Comparison of ENCODE assay signal across 20 cellular contexts in the genomic region with DNA sequence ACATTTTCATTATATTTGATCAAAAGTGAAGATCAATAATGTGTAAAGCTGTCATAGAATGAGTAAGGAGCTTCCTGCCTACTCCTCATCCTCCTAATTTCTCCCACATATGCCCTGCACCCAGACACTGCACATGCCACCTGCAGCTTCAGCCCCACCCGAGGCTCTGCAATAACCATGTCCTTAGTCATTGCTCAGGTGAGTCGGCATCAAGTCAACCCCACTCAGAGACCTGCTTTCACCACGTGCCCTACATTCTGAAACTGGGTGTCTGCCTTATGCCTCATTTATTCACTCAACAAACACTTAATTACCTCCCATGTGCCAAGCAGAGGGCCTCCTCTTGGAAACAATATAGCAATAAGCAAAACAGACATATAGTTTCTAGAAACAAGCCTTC. TPM values are rescaled to one million over a fixed set of nuclear protein-coding genes. Genes with fewer than 3 reads are reported as not detected.
DNase-seq lines count a peak whose midpoint lies in the region; ATAC-seq and TF ChIP-seq lines count a peak whose summit lies in the region.
"Had no signal": no experiment of that assay in that cellular context is flagged by ENCODE, and none has a peak within 500 bp of the region (broad histone marks: within the 10 kb centered on the region; RNA-seq: fewer than 3 reads in every experiment).

No MANE protein-coding gene starts in this region.

- H3K27ac Mint-ChIP-seq in MCF 10A (ENCODE audit: low read depth, unreplicated experiment): peak overlapping the region; percentile 11
- H3K27ac Mint-ChIP-seq in stimulated activated naive CD8-positive, alpha-beta T cell treated with anti-CD3 and anti-CD28 coated beads, Interleukin-15, amount 100 ng/mL, for 72 hours: no peak overlapping the region
- H3K27ac Mint-ChIP-seq: memory B cell, T-cell had no signal

- no peak for TF ChIP-seq POLR2A in breast epithelium (IDR thresholded peaks at IDR 0.05)
- no peak for TF ChIP-seq POLR2A in erythroblast (IDR thresholded peaks at IDR 0.05; ENCODE audit: low read length)

- no peaks in the 10 kb centered on the region for H3K36me3 ChIP-seq in breast epithelium
- no peaks in the 10 kb centered on the region for H3K36me3 ChIP-seq in RWPE2 (ENCODE audit: low read depth)
- H3K36me3 ChIP-seq: gastroesophageal sphincter, ovary, tibial artery had no signal

- CTCF ChIA-PET in MCF 10A (lab: Yijun Ruan, JAX): interaction anchor here (0.7 kb wide), 1 partner anchor 75 kb away, joined by 4 read pairs; no protein-coding TSS in a partner anchor

- H3K36me3 Mint-ChIP-seq in MCF 10A (ENCODE audit: insufficient read depth, unreplicated experiment): no peaks in the 10 kb centered on the region

- intact Hi-C loops in MCF 10A (cut with micrococcal nuclease) (no loop called here), breast epithelium (cut with DNase I; ENCODE audit: low total_unique reads) (no loop called here)

- POLR2A ChIA-PET in MCF 10A (lab: Yijun Ruan, JAX): interaction anchor here (0.8 to 1.3 kb wide), 5 partner anchors 15 to 139 kb away, joined by 3 to 7 read pairs (median 4); partner anchors contain the start of gene TNFAIP3

- TF ChIP-seq CTCF in MCF 10A (IDR thresholded peaks at IDR 0.05; ENCODE audit: unreplicated experiment) (no peak), breast epithelium (IDR thresholded peaks at IDR 0.05) (no peak), RWPE2 (IDR thresholded peaks at IDR 0.05; ENCODE audit: poor library complexity, severe bottlenecking) (no peak)

- H3K27me3 ChIP-seq in breast epithelium (no peaks in the 10 kb centered on the region), RWPE2 (ENCODE audit: insufficient read depth, poor library complexity, severe bottlenecking) (no peaks in the 10 kb centered on the region)
- H3K27me3 ChIP-seq: gastroesophageal sphincter, ovary, tibial artery had no signal

- no peaks in the 10 kb centered on the region for H3K4me1 ChIP-seq in breast epithelium
- peaks cover 36% of the 10 kb centered on the region for H3K4me1 ChIP-seq in RWPE2 (ENCODE audit: insufficient read depth, poor library complexity, severe bottlenecking)

- peak; percentile 76 for ATAC-seq in RWPE2 (ENCODE audit: low read depth)
- peak; percentile 64 for ATAC-seq in stimulated activated naive CD8-positive, alpha-beta T cell treated with anti-CD3 and anti-CD28 coated beads, Interleukin-15, amount 100 ng/mL, for 72 hours
- no peak for ATAC-seq in HG03469 (IDR thresholded peaks at IDR 0.05; ENCODE audit: unreplicated experiment)
- ATAC-seq: gastroesophageal sphincter; GM12878; naive thymus-derived CD4-positive, alpha-beta T cell; right cardiac atrium; stimulated activated naive B cell treated with anti-CD40 and anti-IgM and Interleukin-4, amounts not matched to agents 10 μg/mL and 1 μg/mL and 100 μg/mL, for 72 hours; T-cell had no signal

- H3K27me3 Mint-ChIP-seq in MCF 10A (ENCODE audit: insufficient read depth, unreplicated experiment): no peaks in the 10 kb centered on the region
- H3K27me3 Mint-ChIP-seq in stimulated activated naive CD8-positive, alpha-beta T cell treated with anti-CD3 and anti-CD28 coated beads, Interleukin-15, amount 100 ng/mL, for 72 hours: no peaks in the 10 kb centered on the region
- H3K27me3 Mint-ChIP-seq: CD4-positive, alpha-beta memory T cell; central memory CD8-positive, alpha-beta T cell; memory B cell; naive thymus-derived CD4-positive, alpha-beta T cell; stimulated activated naive B cell treated with anti-CD40 and anti-IgM and Interleukin-4, amounts not matched to agents 10 μg/mL and 1 μg/mL and 100 μg/mL, for 72 hours; T-cell had no signal

- H3K9me3 Mint-ChIP-seq in MCF 10A (ENCODE audit: unreplicated experiment): no peaks in the 10 kb centered on the region
- peaks cover 0 to 14% of the 10 kb centered on the region in 2 donors for H3K9me3 Mint-ChIP-seq in stimulated activated naive CD8-positive, alpha-beta T cell treated with anti-CD3 and anti-CD28 coated beads, Interleukin-15, amount 100 ng/mL, for 72 hours
- H3K9me3 Mint-ChIP-seq: central memory CD8-positive, alpha-beta T cell; memory B cell had no signal

- H3K4me3 Mint-ChIP-seq in MCF 10A (ENCODE audit: unreplicated experiment): no peak overlapping the region
- H3K4me3 Mint-ChIP-seq in stimulated activated naive CD8-positive, alpha-beta T cell treated with anti-CD3 and anti-CD28 coated beads, Interleukin-15, amount 100 ng/mL, for 72 hours: no peak overlapping the region
- H3K4me3 Mint-ChIP-seq: CD4-positive, alpha-beta memory T cell; central memory CD8-positive, alpha-beta T cell; memory B cell; naive thymus-derived CD4-positive, alpha-beta T cell; stimulated activated naive B cell treated with anti-CD40 and anti-IgM and Interleukin-4, amounts not matched to agents 10 μg/mL and 1 μg/mL and 100 μg/mL, for 72 hours; T-cell had no signal

- no peaks in the 10 kb centered on the region for H3K9me3 ChIP-seq in breast epithelium
- H3K9me3 ChIP-seq in RWPE2 (ENCODE audit: severe bottlenecking): no peaks in the 10 kb centered on the region
- H3K9me3 ChIP-seq: gastroesophageal sphincter, ovary, tibial artery had no signal

- no peak overlapping the region for H3K27ac ChIP-seq in breast epithelium
- H3K27ac ChIP-seq in RWPE2 (ENCODE audit: poor library complexity, severe bottlenecking): peak overlapping the region; percentile 61
- H3K27ac ChIP-seq: ovary, tibial artery had no signal

- DNase-seq in MCF 10A (ENCODE audit: unreplicated experiment): peak; percentile 27
- DNase-seq in breast epithelium (ENCODE audit: low spot score in 2 of 2): no peak
- DNase-seq in RWPE2 (ENCODE audit: low spot score): peak; percentile 71
- DNase-seq in erythroblast (lab: John Stamatoyannopoulos, UW): peak; percentile 38 to 64
- no peak for DNase-seq in stimulated activated naive CD8-positive, alpha-beta T cell treated with anti-CD3 and anti-CD28 coated beads, Interleukin-15, amount 100 ng/mL, for 72 hours
- DNase-seq in H4 (ENCODE audit: low spot score): no peak
- DNase-seq: activated CD8-positive, alpha-beta memory T cell treated with anti-CD3 and anti-CD28 coated beads for 24 hours; CD4-positive, alpha-beta memory T cell; naive thymus-derived CD4-positive, alpha-beta T cell; ovary; right cardiac atrium; SIG-M5; stimulated activated naive B cell treated with anti-CD40 and anti-IgM and Interleukin-4, amounts not matched to agents 10 μg/mL and 1 μg/mL and 100 μg/mL, for 72 hours; T-cell; tibial artery had no signal

- BruUV-seq in MCF 10A (replicated peaks; lab: Mats Ljungman, UMichigan): no TSS peak

- H3K4me3 ChIP-seq in breast epithelium (no peak overlapping the region), RWPE2 (ENCODE audit: severe bottlenecking) (no peak overlapping the region)
- H3K4me3 ChIP-seq: gastroesophageal sphincter, GM12878, ovary, tibial artery had no signal

- peaks cover 22% of the 10 kb centered on the region for H3K4me1 Mint-ChIP-seq in MCF 10A (ENCODE audit: insufficient read depth, unreplicated experiment)
- H3K4me1 Mint-ChIP-seq in stimulated activated naive CD8-positive, alpha-beta T cell treated with anti-CD3 and anti-CD28 coated beads, Interleukin-15, amount 100 ng/mL, for 72 hours: peaks cover 22% of the 10 kb centered on the region
- H3K4me1 Mint-ChIP-seq: CD4-positive, alpha-beta memory T cell; central memory CD8-positive, alpha-beta T cell; memory B cell had no signal

RNA-seq across cellular contexts. Expression of gene TNFAIP3, which starts 15.4 kb away (rescaled TPM):
- total RNA-seq in MCF 10A (2022): 38.2 and 52.8 TPM in 2 replicates
- total RNA-seq in breast epithelium: 10 to 100 TPM; 21.3 to 50.5 (median 25.9) TPM
- 0.41 and 0.45 TPM in 2 replicates for total RNA-seq in H4 (2014; rRNA removed; shearing (Covaris generic))

Comparison
In these comparisons a context has a peak if more than half of its experiments do, and no peak if none do; other contexts are left out.
1. DNase-seq: peak in MCF 10A (single experiment), RWPE2 (single experiment) and erythroblast (2 of 2); none in breast epithelium (0 of 2), stimulated activated naive CD8-positive, alpha-beta T cell treated with anti-CD3 and anti-CD28 coated beads, Interleukin-15, amount 100 ng/mL, for 72 hours (0 of 2) and H4 (single experiment).
2. RNA of gene TNFAIP3, which starts 15.4 kb away (total RNA-seq): 38.2 to 52.8 TPM in MCF 10A and 21.3 to 50.5 TPM in breast epithelium; 0.41 to 0.45 TPM in H4; every median in the first group is over 10 times any median in the second.